Comparison of ENCODE assay signal across 16 cellular contexts in the genomic region with DNA sequence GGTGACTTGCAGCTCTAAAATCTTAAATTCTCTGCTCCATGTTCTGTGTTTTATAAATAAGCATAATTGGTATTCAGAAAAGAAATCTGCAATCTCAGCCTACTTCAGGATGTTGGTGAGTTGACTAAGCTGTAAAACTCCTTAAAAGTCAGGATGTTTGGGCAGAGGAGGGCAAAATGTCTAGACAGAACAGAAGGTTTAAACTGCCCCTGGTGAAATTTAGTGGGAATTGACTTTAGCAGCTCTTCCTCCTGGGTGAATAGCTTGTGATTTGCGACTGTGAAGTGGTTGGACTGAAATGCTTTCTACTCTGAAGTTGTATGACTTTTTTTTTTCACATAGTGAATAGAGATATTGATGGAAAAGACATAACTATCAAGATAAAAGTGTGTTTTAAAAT.
A peak's percentile ranks its signal among the peaks of the same experiment; 100 is the strongest.
DNase-seq lines count a peak whose midpoint lies in the region; ATAC-seq and TF ChIP-seq lines count a peak whose summit lies in the region.
"Had no signal": no experiment of that assay in that cellular context is flagged by ENCODE, and none has a peak within 500 bp of the region (broad histone marks: within the 10 kb centered on the region; RNA-seq: fewer than 3 reads in every experiment).

No MANE protein-coding gene starts in this region.

- H3K4me1 Mint-ChIP-seq in GM23338: peaks cover 22% of the 10 kb centered on the region
- H3K4me1 Mint-ChIP-seq in mesothelial cell of epicardium: peaks cover 44% of the 10 kb centered on the region
- H3K4me1 Mint-ChIP-seq in activated CD4-positive, alpha-beta T cell treated with anti-CD3 and anti-CD28 coated beads, Interleukin-2, amount 10 ng/mL, durations not matched to agents 24 days and 14 days: peaks cover 15% of the 10 kb centered on the region

- no peaks in the 10 kb centered on the region for H3K79me2 ChIP-seq in GM23338 (replicated peaks; ENCODE audit: insufficient read depth)

- no peak overlapping the region for H2AFZ ChIP-seq in GM23338

- no peaks in the 10 kb centered on the region for H3K27me3 ChIP-seq in GM23338 (ENCODE audit: insufficient read depth)
- H3K27me3 ChIP-seq: esophagus squamous epithelium, left lung had no signal

- H4K20me1 ChIP-seq in GM23338 (replicated peaks; ENCODE audit: insufficient read depth): no peaks in the 10 kb centered on the region

- DNase-seq in AG10803 (ENCODE audit: low read depth) (peak; percentile 34), GM23338 (ENCODE audit: low spot score) (peak; percentile 22), amniotic epithelial cell (ENCODE audit: low read depth) (peak; percentile 28), mesothelial cell of epicardium (ENCODE audit: low spot score in 2 of 2, unreplicated experiment in 2 of 2) (no peak), NCI-H446 (lab: John Stamatoyannopoulos, UW) (no peak), NOMO-1 (lab: John Stamatoyannopoulos, UW; ENCODE audit: unreplicated experiment in 2 of 2) (no peak), DMS114 treated with DMSO at 0.1 percent for 48 hours (lab: John Stamatoyannopoulos, UW; ENCODE audit: unreplicated experiment) (no peak)
- DNase-seq in activated CD4-positive, alpha-beta T cell treated with anti-CD3 and anti-CD28 coated beads, Interleukin-2, amount 10 ng/mL, durations not matched to agents 24 days and 14 days: no peak
- DNase-seq: activated CD8-positive, alpha-beta T cell treated with anti-CD3 and anti-CD28 coated beads, Interleukin-2, amount 10 ng/mL, durations not matched to agents 7 days and 5 days; activated effector memory CD4-positive, alpha-beta T cell treated with Interleukin-2 at 50 U/mL for 16 hours; aorta; esophagus squamous epithelium; hippocampal formation; left lung; NCI-H510A treated with DMSO at 0.1 percent for 48 hours had no signal

- TF ChIP-seq CTCF in AG10803 (conservative IDR thresholded peaks at IDR 0.05; ENCODE audit: low read length): no peak
- TF ChIP-seq CTCF in GM23338 (conservative IDR thresholded peaks at IDR 0.05; ENCODE audit: low read depth in 2 of 2): no peak
- no peak for TF ChIP-seq CTCF in mesothelial cell of epicardium (IDR thresholded peaks at IDR 0.05; ENCODE audit: unreplicated experiment)

- no peak overlapping the region for H3K27ac ChIP-seq in GM23338 (ENCODE audit: low read depth)
- H3K27ac ChIP-seq: esophagus squamous epithelium had no signal

- no peak overlapping the region for H3K4me3 Mint-ChIP-seq in GM23338
- no peak overlapping the region for H3K4me3 Mint-ChIP-seq in mesothelial cell of epicardium
- no peak overlapping the region for H3K4me3 Mint-ChIP-seq in activated CD4-positive, alpha-beta T cell treated with anti-CD3 and anti-CD28 coated beads, Interleukin-2, amount 10 ng/mL, durations not matched to agents 24 days and 14 days
- H3K4me3 Mint-ChIP-seq: activated CD8-positive, alpha-beta T cell treated with anti-CD3 and anti-CD28 coated beads, Interleukin-2, amount 10 ng/mL, durations not matched to agents 7 days and 5 days had no signal

- no peaks in the 10 kb centered on the region for H3K9me2 ChIP-seq in GM23338 (ENCODE audit: insufficient read depth)

- H3K4me2 ChIP-seq in GM23338: no peak overlapping the region

- no peaks in the 10 kb centered on the region for H3K9me3 Mint-ChIP-seq in GM23338
- H3K9me3 Mint-ChIP-seq in mesothelial cell of epicardium: no peaks in the 10 kb centered on the region
- H3K9me3 Mint-ChIP-seq in activated CD4-positive, alpha-beta T cell treated with anti-CD3 and anti-CD28 coated beads, Interleukin-2, amount 10 ng/mL, durations not matched to agents 24 days and 14 days: no peaks in the 10 kb centered on the region
- H3K9me3 Mint-ChIP-seq: naive thymus-derived CD4-positive, alpha-beta T cell had no signal

- no peaks in the 10 kb centered on the region for H3K36me3 Mint-ChIP-seq in GM23338 (ENCODE audit: low read depth)
- H3K36me3 Mint-ChIP-seq in mesothelial cell of epicardium: no peaks in the 10 kb centered on the region
- H3K36me3 Mint-ChIP-seq in activated CD4-positive, alpha-beta T cell treated with anti-CD3 and anti-CD28 coated beads, Interleukin-2, amount 10 ng/mL, durations not matched to agents 24 days and 14 days (ENCODE audit: low read depth): no peaks in the 10 kb centered on the region
- H3K36me3 Mint-ChIP-seq: naive thymus-derived CD4-positive, alpha-beta T cell had no signal

- intact Hi-C loops in activated CD4-positive, alpha-beta T cell treated with anti-CD3 and anti-CD28 coated beads, Interleukin-2, amount 10 ng/mL, durations not matched to agents 24 days and 14 days (cut with micrococcal nuclease): loop anchor here (1.0 to 10.0 kb wide), 7 partner anchors 86 to 687 kb away; partner anchors contain the start of gene CAND1

- ATAC-seq in GM23338: peak; percentile 34; the same call in 1 of the 3 replicates
- ATAC-seq: activated CD8-positive, alpha-beta T cell treated with anti-CD3 and anti-CD28 coated beads, Interleukin-2, amount 10 ng/mL, durations not matched to agents 7 days and 5 days; naive thymus-derived CD4-positive, alpha-beta T cell had no signal

- 0 out of 2 replicates have a peak, but pooled peaks cover 3% of the 10 kb centered on the region for H3K4me1 ChIP-seq in GM23338 (ENCODE audit: insufficient read depth)

- no peaks in the 10 kb centered on the region for H3K36me3 ChIP-seq in GM23338 (ENCODE audit: insufficient read depth)
- H3K36me3 ChIP-seq: esophagus squamous epithelium, left lung had no signal

- H3K27me3 Mint-ChIP-seq in GM23338 (ENCODE audit: insufficient read depth, low read depth, poor library complexity) (peaks cover 2% of the 10 kb centered on the region), mesothelial cell of epicardium (ENCODE audit: low read depth) (no peaks in the 10 kb centered on the region)
- H3K27me3 Mint-ChIP-seq in activated CD4-positive, alpha-beta T cell treated with anti-CD3 and anti-CD28 coated beads, Interleukin-2, amount 10 ng/mL, durations not matched to agents 24 days and 14 days: no peaks in the 10 kb centered on the region
- H3K27me3 Mint-ChIP-seq: naive thymus-derived CD4-positive, alpha-beta T cell had no signal

- no peak overlapping the region for H3K4me3 ChIP-seq in AG10803 (ENCODE audit: low read length)
- H3K4me3 ChIP-seq in GM23338: no peak overlapping the region
- H3K4me3 ChIP-seq: esophagus squamous epithelium, left lung had no signal

- H3K27ac Mint-ChIP-seq in GM23338: no peak overlapping the region
- H3K27ac Mint-ChIP-seq in mesothelial cell of epicardium: peak overlapping the region; percentile 40
- no peak overlapping the region for H3K27ac Mint-ChIP-seq in activated CD4-positive, alpha-beta T cell treated with anti-CD3 and anti-CD28 coated beads, Interleukin-2, amount 10 ng/mL, durations not matched to agents 24 days and 14 days
- H3K27ac Mint-ChIP-seq: activated CD8-positive, alpha-beta T cell treated with anti-CD3 and anti-CD28 coated beads, Interleukin-2, amount 10 ng/mL, durations not matched to agents 7 days and 5 days had no signal

- H3F3A ChIP-seq in GM23338 (replicated peaks; ENCODE audit: low read depth): no peaks in the 10 kb centered on the region

TF ChIP-seq in GM23338, 12 proteins besides CTCF, POLR2A, EP300 and RAD21 (continues in another document):
- TF ChIP-seq JUNB (IDR thresholded peaks at IDR 0.05; ENCODE audit: unreplicated experiment) (no peak), REST (IDR thresholded peaks at IDR 0.05; ENCODE audit: unreplicated experiment) (no peak), NANOG (IDR thresholded peaks at IDR 0.05; ENCODE audit: borderline replicate concordance) (no peak), CREB1 (CRISPR knock-in tag; IDR thresholded peaks at IDR 0.05; ENCODE audit: low read depth) (no peak), EZH2 (IDR thresholded peaks at IDR 0.05; ENCODE audit: low read depth, unreplicated experiment) (no peak), STAT1 (IDR thresholded peaks at IDR 0.05; ENCODE audit: unreplicated experiment) (no peak), POLR2AphosphoS5 (IDR thresholded peaks at IDR 0.05; ENCODE audit: low read depth) (no peak)

Comparison
In these comparisons a context has a peak if more than half of its experiments do, and no peak if none do; other contexts are left out.
1. DNase-seq: peak in AG10803 (single experiment), GM23338 (single experiment) and amniotic epithelial cell (single experiment); none in mesothelial cell of epicardium (0 of 2), NCI-H446 (0 of 2), NOMO-1 (0 of 2), DMS114 treated with DMSO at 0.1 percent for 48 hours (single experiment) and activated CD4-positive, alpha-beta T cell treated with anti-CD3 and anti-CD28 coated beads, Interleukin-2, amount 10 ng/mL, durations not matched to agents 24 days and 14 days (single experiment).